ENCODE assay signal across 8 cellular contexts in genomic region chr3:142148871-142149860, GRCh38. TPM values are rescaled to one million over a fixed set of nuclear protein-coding genes. Genes with fewer than 3 reads are reported as not detected.
A peak's percentile ranks its signal among the peaks of the same experiment; 100 is the strongest.
DNase-seq lines count a peak whose midpoint lies in the region; ATAC-seq, FAIRE-seq and TF ChIP-seq lines count a peak whose summit lies in the region.

A gene with protein sequence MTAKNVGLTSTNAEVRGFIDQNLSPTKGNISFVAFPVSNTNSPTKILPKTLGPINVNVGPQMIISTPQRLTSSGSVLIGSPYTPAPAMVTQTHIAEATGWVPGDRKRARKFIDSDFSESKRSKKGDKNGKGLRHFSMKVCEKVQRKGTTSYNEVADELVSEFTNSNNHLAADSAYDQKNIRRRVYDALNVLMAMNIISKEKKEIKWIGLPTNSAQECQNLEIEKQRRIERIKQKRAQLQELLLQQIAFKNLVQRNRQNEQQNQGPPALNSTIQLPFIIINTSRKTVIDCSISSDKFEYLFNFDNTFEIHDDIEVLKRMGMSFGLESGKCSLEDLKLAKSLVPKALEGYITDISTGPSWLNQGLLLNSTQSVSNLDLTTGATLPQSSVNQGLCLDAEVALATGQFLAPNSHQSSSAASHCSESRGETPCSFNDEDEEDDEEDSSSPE (minus strand): TSS chr3:142149544. CDS start chr3:142101749, 47,795 bp downstream.

- peak within 1 kb of the TSS; percentile 68 for H2AFZ ChIP-seq in H1 (ENCODE audit: low read length)

- H3K9me3 ChIP-seq in Caco-2: no peaks in the 10 kb centered on the region
- no peaks in the 10 kb centered on the region for H3K9me3 ChIP-seq in H1 (ENCODE audit: insufficient read depth in 2 of 2, low read depth in 1 of 2, low read length in 1 of 2)

- no peak within 1 kb of the TSS for H3K56ac ChIP-seq in H1 (replicated peaks; ENCODE audit: insufficient read length, low read depth, low read length)
- H3K56ac ChIP-seq in mesendoderm (ENCODE audit: low read length): peak within 1 kb of the TSS; percentile 72

- H3K27me3 Mint-ChIP-seq in Caco-2 (ENCODE audit: insufficient read depth, unreplicated experiment): peaks cover 3% of the 10 kb centered on the region
- no peaks in the 10 kb centered on the region for H3K27me3 Mint-ChIP-seq in activated CD8-positive, alpha-beta memory T cell treated with anti-CD3 and anti-CD28 coated beads, Interleukin-2, amount 10 ng/mL, durations not matched to agents 7 days and 5 days

- H3K4ac ChIP-seq in H1 (replicated peaks; ENCODE audit: insufficient read length, low read depth, low read length): no peak within 1 kb of the TSS
- no peak within 1 kb of the TSS for H3K4ac ChIP-seq in mesendoderm (ENCODE audit: low read depth, low read length)

- H3K18ac ChIP-seq in H1 (ENCODE audit: extremely low read depth, low read length): no peak within 1 kb of the TSS; the same call in 1 of the 2 replicates
- H3K18ac ChIP-seq in mesendoderm (ENCODE audit: low read length): no peak within 1 kb of the TSS

- POLR2A ChIA-PET in Caco-2 (lab: Charles Lee) (no interaction called here), H1 (lab: Charles Lee; ENCODE audit: partially characterized antibody) (interaction anchor here (0.7 to 1.5 kb wide), 7 partner anchors 12 to 121 kb away, joined by 3 to 6 read pairs (median 3); no protein-coding TSS in a partner anchor)

- H3K79me2 ChIP-seq in H1 (ENCODE audit: control insufficient read depth in 1 of 2, insufficient read depth in 2 of 2, low read length in 2 of 2) (0 out of 4 replicates have a peak, but pooled peaks cover 0 to 2% of the 10 kb centered on the region in 2 experiments), mesendoderm (ENCODE audit: control insufficient read depth, insufficient read depth, low read length) (no peaks in the 10 kb centered on the region)

- H3K27me3 ChIP-seq in Caco-2 (replicated peaks; ENCODE audit: control insufficient read depth, insufficient read depth, low read length): no peaks in the 10 kb centered on the region
- no peaks in the 10 kb centered on the region; a peak in 1 of 7 replicates for H3K27me3 ChIP-seq in H1 (replicated peaks in 1 of 4; ENCODE audit: control insufficient read depth in 3 of 4, extremely low read depth in 1 of 4, insufficient read depth in 3 of 4, low read length in 3 of 4)
- H3K27me3 ChIP-seq in mesendoderm (ENCODE audit: insufficient read depth, low read length, poor library complexity): no peaks in the 10 kb centered on the region

- peak within 1 kb of the TSS; percentile 65 to 85 (median 78) for H3K9ac ChIP-seq in H1 (replicated peaks in 1 of 4; ENCODE audit: extremely low read depth in 1 of 4, low read depth in 3 of 4, low read length in 3 of 4)
- H3K9ac ChIP-seq in mesendoderm (ENCODE audit: low read length): peak within 1 kb of the TSS; percentile 65

- TF ChIP-seq CTCF in Caco-2 (IDR thresholded peaks at IDR 0.05; ENCODE audit: insufficient read depth in 1 of 2, low read depth in 1 of 2, low read length in 1 of 2, severe bottlenecking in 1 of 2, unreplicated experiment in 1 of 2) (no peak), H1 (IDR thresholded peaks at IDR 0.05; ENCODE audit: control extremely low read depth in 1 of 3, insufficient read depth in 1 of 3, low read depth in 1 of 3, low read length in 3 of 3) (no peak)

- H3K4me2 ChIP-seq in H1 (ENCODE audit: insufficient read depth in 1 of 2, low read depth in 2 of 2, low read length in 2 of 2): peak within 1 kb of the TSS; percentile 82 to 87
- peak within 1 kb of the TSS; percentile 54 for H3K4me2 ChIP-seq in mesendoderm (ENCODE audit: low read length)

- H3K36me3 ChIP-seq in Caco-2 (ENCODE audit: control insufficient read depth, insufficient read depth, low read length): no peaks in the 10 kb centered on the region
- H3K36me3 ChIP-seq in H1 (ENCODE audit: control insufficient read depth in 2 of 4, insufficient read depth in 4 of 4, low read length in 3 of 4): no peaks in the 10 kb centered on the region
- no peaks in the 10 kb centered on the region for H3K36me3 ChIP-seq in mesendoderm (ENCODE audit: control insufficient read depth, insufficient read depth, low read length)

- H2BK5ac ChIP-seq in H1 (ENCODE audit: low read depth, low read length) (no peak within 1 kb of the TSS), mesendoderm (ENCODE audit: low read length) (no peak within 1 kb of the TSS)

- peak within 1 kb of the TSS; percentile 90 for H3K27ac Mint-ChIP-seq in Caco-2 (ENCODE audit: unreplicated experiment)
- peak within 1 kb of the TSS; percentile 77 for H3K27ac Mint-ChIP-seq in activated CD8-positive, alpha-beta memory T cell treated with anti-CD3 and anti-CD28 coated beads, Interleukin-2, amount 10 ng/mL, durations not matched to agents 7 days and 5 days

- intact Hi-C loops in Caco-2 (cut with micrococcal nuclease; ENCODE audit: unreplicated experiment): no loop called here

- H3K4me3 Mint-ChIP-seq in Caco-2 (ENCODE audit: unreplicated experiment): peak within 1 kb of the TSS; percentile 92
- H3K4me3 Mint-ChIP-seq in activated CD8-positive, alpha-beta memory T cell treated with anti-CD3 and anti-CD28 coated beads, Interleukin-2, amount 10 ng/mL, durations not matched to agents 7 days and 5 days: peak within 1 kb of the TSS; percentile 78

- no peak for FAIRE-seq in H1 (lab: Jason Lieb, UNC)

- WGBS in H1 (ENCODE audit: extremely low coverage in 1 of 2, insufficient coverage in 1 of 2, insufficient read length in 1 of 2, insufficient replicate concordance in 2 of 2, low coverage in 1 of 2, low lambda C conversion rate in 2 of 2, missing lambda C conversion rate in 1 of 2), 2 experiments: 1% methylated on average over 73 of the region's 91 CpGs; no CpG with 5 or more reads in 1 of the 2 experiments
- WGBS in mesendoderm (ENCODE audit: extremely low coverage, insufficient coverage, low lambda C conversion rate): no CpG with 5 or more reads among the region's 91 CpGs

- H2BK15ac ChIP-seq in H1 (ENCODE audit: low read length) (no peak within 1 kb of the TSS), mesendoderm (replicated peaks; ENCODE audit: low read depth) (no peak within 1 kb of the TSS)

- DNase-seq in Caco-2 (peak; percentile 89 to 93), HT-29 (ENCODE audit: low spot score) (peak; percentile 80), NOMO-1 treated with DMSO at 0.1 percent for 48 hours (lab: John Stamatoyannopoulos, UW; ENCODE audit: unreplicated experiment) (peak; percentile 87), H1 (ENCODE audit: low read depth in 1 of 2, low spot score in 2 of 2) (peak; percentile 75 to 97), mesendoderm (peak; percentile 95)
- DNase-seq in activated CD8-positive, alpha-beta memory T cell treated with anti-CD3 and anti-CD28 coated beads, Interleukin-2, amount 10 ng/mL, durations not matched to agents 7 days and 5 days: peak; percentile 91
- DNase-seq in stimulated activated CD8-positive, alpha-beta memory T cell treated with anti-CD3 and anti-CD28 coated beads, Interleukin-15, amount 100 ng/mL, for 1 hour (ENCODE audit: low read depth): peak; percentile 62

- H2BK120ac ChIP-seq in H1 (replicated peaks; ENCODE audit: low read depth, low read length): no peak within 1 kb of the TSS
- H2BK120ac ChIP-seq in mesendoderm (ENCODE audit: low read depth, low read length): no peak within 1 kb of the TSS

- no peaks in the 10 kb centered on the region for H3K9me3 Mint-ChIP-seq in Caco-2 (ENCODE audit: unreplicated experiment)
- H3K9me3 Mint-ChIP-seq in activated CD8-positive, alpha-beta memory T cell treated with anti-CD3 and anti-CD28 coated beads, Interleukin-2, amount 10 ng/mL, durations not matched to agents 7 days and 5 days (ENCODE audit: low read depth): no peaks in the 10 kb centered on the region

- H2BK12ac ChIP-seq in H1 (ENCODE audit: low read depth, low read length): no peak within 1 kb of the TSS

- H4K20me1 ChIP-seq in H1 (replicated peaks in 1 of 2; ENCODE audit: control insufficient read depth in 1 of 2, insufficient read depth in 2 of 2, low read length in 2 of 2): no peaks in the 10 kb centered on the region

- no peak within 1 kb of the TSS for H3K14ac ChIP-seq in H1 (ENCODE audit: insufficient read length)

- H4K5ac ChIP-seq in H1 (ENCODE audit: insufficient read length, low read depth, low read length) (no peak within 1 kb of the TSS), mesendoderm (ENCODE audit: low read length) (no peak within 1 kb of the TSS)

- H3K79me1 ChIP-seq in H1 (ENCODE audit: low read depth, low read length): no peaks in the 10 kb centered on the region
- H3K79me1 ChIP-seq in mesendoderm (ENCODE audit: low read length): no peaks in the 10 kb centered on the region

- H3K27ac ChIP-seq in H1 (ENCODE audit: low read depth, low read length) (peak within 1 kb of the TSS; percentile 28), mesendoderm (ENCODE audit: low read depth, low read length) (peak within 1 kb of the TSS; percentile 55)

- BruUV-seq in Caco-2 (replicated peaks; lab: Mats Ljungman, UMichigan): no TSS peak

- H4K8ac ChIP-seq in H1 (ENCODE audit: extremely low read depth, insufficient read depth, low read length): peak within 1 kb of the TSS; percentile 79
- H4K8ac ChIP-seq in mesendoderm (ENCODE audit: low read depth, low read length): peak within 1 kb of the TSS; percentile 56

- H3K23ac ChIP-seq in H1 (ENCODE audit: insufficient read length) (no peak within 1 kb of the TSS), mesendoderm (ENCODE audit: low read length) (no peak within 1 kb of the TSS)

- no peaks in the 10 kb centered on the region for H3K36me3 Mint-ChIP-seq in Caco-2 (ENCODE audit: insufficient read depth, unreplicated experiment)
- no peaks in the 10 kb centered on the region for H3K36me3 Mint-ChIP-seq in activated CD8-positive, alpha-beta memory T cell treated with anti-CD3 and anti-CD28 coated beads, Interleukin-2, amount 10 ng/mL, durations not matched to agents 7 days and 5 days

- H2AK5ac ChIP-seq in H1 (ENCODE audit: low read depth, low read length) (no peak within 1 kb of the TSS), mesendoderm (ENCODE audit: low read length) (no peak within 1 kb of the TSS)

- no peak within 1 kb of the TSS for H4K91ac ChIP-seq in H1 (replicated peaks; ENCODE audit: insufficient read length, low read length)

- H2BK20ac ChIP-seq in H1 (ENCODE audit: low read length): no peak within 1 kb of the TSS

- H3K4me1 ChIP-seq in Caco-2 (no peaks in the 10 kb centered on the region), H1 (replicated peaks in 1 of 4; ENCODE audit: control insufficient read depth in 3 of 4, insufficient read depth in 4 of 4, low read length in 3 of 4) (peaks cover 0 to 2% (median 1%) of the 10 kb centered on the region in 4 experiments; a peak in 3 of 7 replicates), mesendoderm (ENCODE audit: control insufficient read depth, low read depth, low read length) (no peaks in the 10 kb centered on the region)

- no peak for TF ChIP-seq RAD21 in H1 (IDR thresholded peaks at IDR 0.05 in 1 of 2, conservative IDR thresholded peaks at IDR 0.05 in 1 of 2; ENCODE audit: low read depth in 2 of 2, low read length in 2 of 2)

- TF ChIP-seq EP300 in H1 (IDR thresholded peaks at IDR 0.05; ENCODE audit: borderline replicate concordance in 1 of 2, low read depth in 2 of 2, low read length in 2 of 2): no peak

- peaks cover 5% of the 10 kb centered on the region; the same call in 1 of the 2 replicates for H3K23me2 ChIP-seq in H1 (ENCODE audit: low read depth, low read length)

- H3K4me1 Mint-ChIP-seq in Caco-2 (ENCODE audit: low read depth, unreplicated experiment): peaks cover 8% of the 10 kb centered on the region
- H3K4me1 Mint-ChIP-seq in activated CD8-positive, alpha-beta memory T cell treated with anti-CD3 and anti-CD28 coated beads, Interleukin-2, amount 10 ng/mL, durations not matched to agents 7 days and 5 days: peaks cover 27% of the 10 kb centered on the region

- H3K4me3 ChIP-seq in Caco-2 (ENCODE audit: low read depth, low read length) (peak within 1 kb of the TSS; percentile 66), H1 (ENCODE audit: extremely low read depth in 1 of 4, insufficient read depth in 2 of 4, low read depth in 3 of 4, low read length in 4 of 4) (peak within 1 kb of the TSS; percentile 46 to 89 (median 79)), mesendoderm (ENCODE audit: low read length) (peak within 1 kb of the TSS; percentile 45)

- TF ChIP-seq POLR2A in H1 (IDR thresholded peaks at IDR 0.05; ENCODE audit: control extremely low read depth in 1 of 2, low read depth in 2 of 2, low read length in 2 of 2): peak in 1 of 2 experiments; percentile 87; a peak in 2 of 3 replicates

- CTCF ChIA-PET in Caco-2 (lab: Charles Lee): interaction anchor here (0.6 kb wide), 1 partner anchor 31 kb away, joined by 3 read pairs; no protein-coding TSS in a partner anchor
- CTCF ChIA-PET in activated CD8-positive, alpha-beta memory T cell treated with anti-CD3 and anti-CD28 coated beads, Interleukin-2, amount 10 ng/mL, durations not matched to agents 7 days and 5 days (lab: Charles Lee): interaction anchor here (0.6 to 1.4 kb wide), 3 partner anchors 16 to 130 kb away, joined by 3 to 5 read pairs (median 4); no protein-coding TSS in a partner anchor
- CTCF ChIA-PET in H1 (lab: Charles Lee; ENCODE audit: partially characterized antibody): interaction anchor here (0.5 to 1.8 kb wide), 4 partner anchors 23 to 31 kb away, joined by 3 to 6 read pairs (median 4); no protein-coding TSS in a partner anchor

- peak; percentile 99 for ATAC-seq in GM21360 (IDR thresholded peaks at IDR 0.05; ENCODE audit: unreplicated experiment)
- ATAC-seq in activated CD8-positive, alpha-beta memory T cell treated with anti-CD3 and anti-CD28 coated beads, Interleukin-2, amount 10 ng/mL, durations not matched to agents 7 days and 5 days: peak; percentile 100

RNA-seq across cellular contexts. Expression of the gene that starts here (rescaled TPM):
- total RNA-seq in Caco-2 (2022): 32.5 and 38.6 TPM in 2 replicates
- total RNA-seq in HT-29 (2014; rRNA removed; shearing (Covaris generic)): 25.6 and 29.4 TPM in 2 replicates
- 10 to 100 TPM; 29.0 to 33.7 TPM for total RNA-seq in activated CD8-positive, alpha-beta memory T cell treated with anti-CD3 and anti-CD28 coated beads, Interleukin-2, amount 10 ng/mL, durations not matched to agents 7 days and 5 days
- 98.6 and 119 TPM in 2 replicates for total RNA-seq in H1 (2021; fragmentation: NEBNext Ultra II Directional; extraction: Animal tissue kit (Norgen Biotek cat#: 25700))
- polyA plus RNA-seq in H1 (2011; rRNA removed): 36.7 and 41.1 TPM in 2 replicates
- 72.5 TPM for polyA plus RNA-seq in H1 (2011; cell fraction: cytosol; rRNA removed)
- polyA plus RNA-seq in H1 (2011; cell fraction: nucleus; rRNA removed): 24.2 TPM
- 46.9 to 94.4 TPM (median 53.9 TPM) in 4 replicates for polyA plus RNA-seq in H1 (2012, experiment 1 of 2)
- polyA plus RNA-seq in H1 (2012, experiment 2 of 2): 26.6 TPM
- 229 TPM for polyA plus RNA-seq in H1 (2013, experiment 1 of 2)
- polyA plus RNA-seq in H1 (2013, experiment 2 of 2): 222 TPM
- polyA minus RNA-seq in H1 (2011; rRNA and poly(A)+ RNA removed): 50.2 and 61.8 TPM in 2 replicates
- polyA minus RNA-seq in H1 (2011; cell fraction: cytosol; rRNA and poly(A)+ RNA removed): 23.0 TPM
- polyA minus RNA-seq in H1 (2011; cell fraction: nucleus; rRNA and poly(A)+ RNA removed): 56.3 TPM
- polyA plus RNA-seq in mesendoderm (2013, experiment 1 of 2): 120 TPM
- polyA plus RNA-seq in mesendoderm (2013, experiment 2 of 2): 123 TPM

Comparison
In these comparisons a context has a peak if more than half of its experiments do, and no peak if none do; other contexts are left out.
1. Peak in every context shown above with its lines: DNase-seq, ATAC-seq, H3K4me3 ChIP-seq and H3K27ac ChIP-seq.